3 cellular contexts compared by ENCODE assay signal in the genomic region with DNA sequence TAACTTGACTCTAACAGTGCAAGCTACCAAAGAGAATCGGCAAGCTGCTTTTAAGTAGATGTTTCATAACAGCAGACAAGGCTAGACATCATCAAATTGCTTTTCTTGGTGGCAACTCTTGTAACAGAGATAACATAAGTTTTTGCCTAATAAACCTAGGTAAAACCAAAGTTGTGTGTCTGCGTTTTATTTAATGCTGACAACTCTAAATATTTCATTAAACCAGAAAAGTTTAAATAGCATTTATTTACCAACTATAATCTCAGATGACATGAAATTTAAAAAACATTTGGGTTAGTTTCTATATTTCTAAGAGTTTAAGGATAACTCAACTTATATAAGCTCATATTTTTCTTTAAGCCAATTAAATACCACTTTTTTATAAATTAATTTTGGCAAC.
TF ChIP-seq lines count a peak whose summit lies in the region.

No MANE protein-coding gene starts in this region.

TF ChIP-seq in GM23338, 12 proteins besides CTCF, POLR2A, EP300 and RAD21 (continues in another document):
- TF ChIP-seq ZNF114 (CRISPR knock-in tag; IDR thresholded peaks at IDR 0.05): no peak
- TF ChIP-seq STAT1 (IDR thresholded peaks at IDR 0.05; ENCODE audit: unreplicated experiment): no peak
- TF ChIP-seq, protein P1, sequence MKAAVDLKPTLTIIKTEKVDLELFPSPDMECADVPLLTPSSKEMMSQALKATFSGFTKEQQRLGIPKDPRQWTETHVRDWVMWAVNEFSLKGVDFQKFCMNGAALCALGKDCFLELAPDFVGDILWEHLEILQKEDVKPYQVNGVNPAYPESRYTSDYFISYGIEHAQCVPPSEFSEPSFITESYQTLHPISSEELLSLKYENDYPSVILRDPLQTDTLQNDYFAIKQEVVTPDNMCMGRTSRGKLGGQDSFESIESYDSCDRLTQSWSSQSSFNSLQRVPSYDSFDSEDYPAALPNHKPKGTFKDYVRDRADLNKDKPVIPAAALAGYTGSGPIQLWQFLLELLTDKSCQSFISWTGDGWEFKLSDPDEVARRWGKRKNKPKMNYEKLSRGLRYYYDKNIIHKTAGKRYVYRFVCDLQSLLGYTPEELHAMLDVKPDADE (IDR thresholded peaks at IDR 0.05): no peak
- no peak for TF ChIP-seq ZNF331 (CRISPR knock-in tag; IDR thresholded peaks at IDR 0.05; ENCODE audit: low read depth)
- TF ChIP-seq, protein P2, sequence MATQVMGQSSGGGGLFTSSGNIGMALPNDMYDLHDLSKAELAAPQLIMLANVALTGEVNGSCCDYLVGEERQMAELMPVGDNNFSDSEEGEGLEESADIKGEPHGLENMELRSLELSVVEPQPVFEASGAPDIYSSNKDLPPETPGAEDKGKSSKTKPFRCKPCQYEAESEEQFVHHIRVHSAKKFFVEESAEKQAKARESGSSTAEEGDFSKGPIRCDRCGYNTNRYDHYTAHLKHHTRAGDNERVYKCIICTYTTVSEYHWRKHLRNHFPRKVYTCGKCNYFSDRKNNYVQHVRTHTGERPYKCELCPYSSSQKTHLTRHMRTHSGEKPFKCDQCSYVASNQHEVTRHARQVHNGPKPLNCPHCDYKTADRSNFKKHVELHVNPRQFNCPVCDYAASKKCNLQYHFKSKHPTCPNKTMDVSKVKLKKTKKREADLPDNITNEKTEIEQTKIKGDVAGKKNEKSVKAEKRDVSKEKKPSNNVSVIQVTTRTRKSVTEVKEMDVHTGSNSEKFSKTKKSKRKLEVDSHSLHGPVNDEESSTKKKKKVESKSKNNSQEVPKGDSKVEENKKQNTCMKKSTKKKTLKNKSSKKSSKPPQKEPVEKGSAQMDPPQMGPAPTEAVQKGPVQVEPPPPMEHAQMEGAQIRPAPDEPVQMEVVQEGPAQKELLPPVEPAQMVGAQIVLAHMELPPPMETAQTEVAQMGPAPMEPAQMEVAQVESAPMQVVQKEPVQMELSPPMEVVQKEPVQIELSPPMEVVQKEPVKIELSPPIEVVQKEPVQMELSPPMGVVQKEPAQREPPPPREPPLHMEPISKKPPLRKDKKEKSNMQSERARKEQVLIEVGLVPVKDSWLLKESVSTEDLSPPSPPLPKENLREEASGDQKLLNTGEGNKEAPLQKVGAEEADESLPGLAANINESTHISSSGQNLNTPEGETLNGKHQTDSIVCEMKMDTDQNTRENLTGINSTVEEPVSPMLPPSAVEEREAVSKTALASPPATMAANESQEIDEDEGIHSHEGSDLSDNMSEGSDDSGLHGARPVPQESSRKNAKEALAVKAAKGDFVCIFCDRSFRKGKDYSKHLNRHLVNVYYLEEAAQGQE (IDR thresholded peaks at IDR 0.05; ENCODE audit: unreplicated experiment): no peak
- TF ChIP-seq POLR2AphosphoS5 (IDR thresholded peaks at IDR 0.05; ENCODE audit: low read depth): no peak
- no peak for TF ChIP-seq EZH2 (IDR thresholded peaks at IDR 0.05; ENCODE audit: low read depth, unreplicated experiment)
- no peak for TF ChIP-seq JUNB (IDR thresholded peaks at IDR 0.05; ENCODE audit: unreplicated experiment)
- no peak for TF ChIP-seq NANOG (IDR thresholded peaks at IDR 0.05; ENCODE audit: borderline replicate concordance)
- TF ChIP-seq CREB1 (CRISPR knock-in tag; IDR thresholded peaks at IDR 0.05; ENCODE audit: low read depth): no peak
- TF ChIP-seq EZH2phosphoT487 (IDR thresholded peaks at IDR 0.05; ENCODE audit: unreplicated experiment): no peak

TF ChIP-seq in IMR-90, 13 proteins besides CTCF, POLR2A, EP300 and RAD21:
- TF ChIP-seq CEBPB (IDR thresholded peaks at IDR 0.05; ENCODE audit: low read depth, low read length): no peak
- peak; percentile 58 for TF ChIP-seq MAFK (IDR thresholded peaks at IDR 0.05; ENCODE audit: low read depth, low read length)
- TF ChIP-seq, protein P3, sequence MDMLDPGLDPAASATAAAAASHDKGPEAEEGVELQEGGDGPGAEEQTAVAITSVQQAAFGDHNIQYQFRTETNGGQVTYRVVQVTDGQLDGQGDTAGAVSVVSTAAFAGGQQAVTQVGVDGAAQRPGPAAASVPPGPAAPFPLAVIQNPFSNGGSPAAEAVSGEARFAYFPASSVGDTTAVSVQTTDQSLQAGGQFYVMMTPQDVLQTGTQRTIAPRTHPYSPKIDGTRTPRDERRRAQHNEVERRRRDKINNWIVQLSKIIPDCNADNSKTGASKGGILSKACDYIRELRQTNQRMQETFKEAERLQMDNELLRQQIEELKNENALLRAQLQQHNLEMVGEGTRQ (IDR thresholded peaks at IDR 0.05; ENCODE audit: low read depth, low read length): no peak
- no peak for TF ChIP-seq FOS (IDR thresholded peaks at IDR 0.05; ENCODE audit: low read depth, low read length)
- no peak for TF ChIP-seq MXI1 (IDR thresholded peaks at IDR 0.05; ENCODE audit: borderline replicate concordance, low read depth, low read length)
- TF ChIP-seq BHLHE40 (IDR thresholded peaks at IDR 0.05; ENCODE audit: low read depth, low read length): no peak
- TF ChIP-seq RCOR1 (IDR thresholded peaks at IDR 0.05; ENCODE audit: insufficient replicate concordance, low read length): no peak
- TF ChIP-seq, protein P4, sequence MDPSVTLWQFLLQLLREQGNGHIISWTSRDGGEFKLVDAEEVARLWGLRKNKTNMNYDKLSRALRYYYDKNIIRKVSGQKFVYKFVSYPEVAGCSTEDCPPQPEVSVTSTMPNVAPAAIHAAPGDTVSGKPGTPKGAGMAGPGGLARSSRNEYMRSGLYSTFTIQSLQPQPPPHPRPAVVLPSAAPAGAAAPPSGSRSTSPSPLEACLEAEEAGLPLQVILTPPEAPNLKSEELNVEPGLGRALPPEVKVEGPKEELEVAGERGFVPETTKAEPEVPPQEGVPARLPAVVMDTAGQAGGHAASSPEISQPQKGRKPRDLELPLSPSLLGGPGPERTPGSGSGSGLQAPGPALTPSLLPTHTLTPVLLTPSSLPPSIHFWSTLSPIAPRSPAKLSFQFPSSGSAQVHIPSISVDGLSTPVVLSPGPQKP (IDR thresholded peaks at IDR 0.05; ENCODE audit: borderline replicate concordance, low read depth, low read length): no peak
- no peak for TF ChIP-seq SMC3 (IDR thresholded peaks at IDR 0.05; ENCODE audit: low read depth, low read length)

TF ChIP-seq in H1, 55 proteins besides CTCF, POLR2A, EP300 and RAD21:
- no peak for TF ChIP-seq KDM5A (IDR thresholded peaks at IDR 0.05; ENCODE audit: low read length)
- TF ChIP-seq JUND (IDR thresholded peaks at IDR 0.05; ENCODE audit: low read length): no peak
- TF ChIP-seq SIX5 (IDR thresholded peaks at IDR 0.05; ENCODE audit: low read depth, low read length): no peak
- no peak for TF ChIP-seq ZNF274 (IDR thresholded peaks at IDR 0.05; ENCODE audit: borderline replicate concordance, extremely low read depth, low read length)
- TF ChIP-seq, protein P5, sequence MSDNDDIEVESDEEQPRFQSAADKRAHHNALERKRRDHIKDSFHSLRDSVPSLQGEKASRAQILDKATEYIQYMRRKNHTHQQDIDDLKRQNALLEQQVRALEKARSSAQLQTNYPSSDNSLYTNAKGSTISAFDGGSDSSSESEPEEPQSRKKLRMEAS (IDR thresholded peaks at IDR 0.05): no peak
- TF ChIP-seq SIRT6 (IDR thresholded peaks at IDR 0.05; ENCODE audit: low read length): no peak
- TF ChIP-seq TBP (IDR thresholded peaks at IDR 0.05; ENCODE audit: low read depth, low read length): no peak
- TF ChIP-seq BCL11A (IDR thresholded peaks at IDR 0.05; ENCODE audit: low read depth in 2 of 2, low read length in 2 of 2): no peak
- no peak for TF ChIP-seq SIN3A (conservative IDR thresholded peaks at IDR 0.05 in 1 of 2, IDR thresholded peaks at IDR 0.05 in 1 of 2; ENCODE audit: low read depth in 1 of 2, low read length in 2 of 2)
- no peak for TF ChIP-seq NRF1 (IDR thresholded peaks at IDR 0.05; ENCODE audit: low read depth, low read length)
- no peak for TF ChIP-seq TAF1 (IDR thresholded peaks at IDR 0.05; ENCODE audit: low read depth, low read length)
- TF ChIP-seq EZH2 (IDR thresholded peaks at IDR 0.05; ENCODE audit: low read depth, low read length, severe bottlenecking): no peak
- no peak for TF ChIP-seq HDAC2 (IDR thresholded peaks at IDR 0.05; ENCODE audit: borderline replicate concordance in 1 of 2, low read depth in 2 of 2, low read length in 2 of 2)
- no peak for TF ChIP-seq MAFK (IDR thresholded peaks at IDR 0.05; ENCODE audit: low read depth, low read length)
- TF ChIP-seq TAF7 (optimal IDR thresholded peaks at IDR 0.05; ENCODE audit: borderline replicate concordance, low read depth, low read length): no peak
- TF ChIP-seq JUN (IDR thresholded peaks at IDR 0.05; ENCODE audit: low read depth, low read length): no peak
- no peak for TF ChIP-seq FOSL1 (IDR thresholded peaks at IDR 0.05; ENCODE audit: insufficient read depth, low read depth, low read length)
TF ChIP-seq in H1: peak in this region for 0.
